In genomic region chr21:44314561-44314960, GRCh38 we compare ENCODE assay signal across 22 cellular contexts. TPM values are rescaled to one million over a fixed set of nuclear protein-coding genes. Genes with fewer than 3 reads are reported as not detected.
A peak's percentile ranks its signal among the peaks of the same experiment; 100 is the strongest.
DNase-seq lines count a peak whose midpoint lies in the region; ATAC-seq and TF ChIP-seq lines count a peak whose summit lies in the region.
"Had no signal": no experiment of that assay in that cellular context is flagged by ENCODE, and none has a peak within 500 bp of the region (broad histone marks: within the 10 kb centered on the region; RNA-seq: fewer than 3 reads in every experiment).

No MANE protein-coding gene starts in this region.

- POLR2A ChIA-PET in RWPE1 (lab: Yijun Ruan, JAX; ENCODE audit: low non-redundant PET) = no interaction called here

- no CpG with 5 or more reads among the region's 11 CpGs for WGBS in neuronal stem cell (ENCODE audit: extremely low coverage in 2 of 2, insufficient read length in 2 of 2, insufficient replicate concordance in 1 of 2), 2 donors

- CTCF ChIA-PET in RWPE1 (lab: Yijun Ruan, JAX) = no interaction called here

- no peaks in the 10 kb centered on the region for H3K27me3 ChIP-seq in neuronal stem cell (ENCODE audit: control insufficient read depth in 3 of 3, insufficient read depth in 3 of 3, low read depth in 1 of 3, low read length in 3 of 3)
- H3K27me3 ChIP-seq: BE2C, BLaER1 had no signal

- ATAC-seq in HG03571 (IDR thresholded peaks at IDR 0.05; ENCODE audit: unreplicated experiment) = no peak
- ATAC-seq: GM12878 had no signal

- H2AFZ ChIP-seq in neuronal stem cell (ENCODE audit: low read length) = no peak overlapping the region

- TF ChIP-seq CTCF in RWPE1 (conservative IDR thresholded peaks at IDR 0.05; ENCODE audit: low read depth) = no peak

- no peak overlapping the region for H2BK12ac ChIP-seq in neuronal stem cell (ENCODE audit: low read length)

- no peaks in the 10 kb centered on the region for H3K4me1 ChIP-seq in neuronal stem cell (ENCODE audit: control insufficient read depth in 2 of 2, insufficient read depth in 1 of 2, low read depth in 1 of 2, low read length in 2 of 2)
- H3K4me1 ChIP-seq: BE2C had no signal

- no peak overlapping the region for H2BK15ac ChIP-seq in neuronal stem cell (ENCODE audit: low read length)

- H3K23ac ChIP-seq in neuronal stem cell (ENCODE audit: low read depth, low read length, poor library complexity) = no peak overlapping the region

- H3K9me3 ChIP-seq in neuronal stem cell (replicated peaks in 1 of 2; ENCODE audit: control insufficient read depth in 2 of 2, insufficient read depth in 1 of 2, low read depth in 1 of 2, low read length in 2 of 2) = peaks cover 0 to 5% of the 10 kb centered on the region in 2 donors
- H3K9me3 ChIP-seq: BE2C, BLaER1 had no signal

- H4K91ac ChIP-seq in neuronal stem cell (ENCODE audit: low read depth, low read length, poor library complexity) = no peak overlapping the region

- no peak overlapping the region for H3K14ac ChIP-seq in neuronal stem cell (ENCODE audit: low read length)

- no peak overlapping the region for H3K4me3 ChIP-seq in neuronal stem cell (ENCODE audit: low read length in 2 of 2)
- H3K4me3 ChIP-seq: BLaER1, GM12878 had no signal

- H3K9ac ChIP-seq in neuronal stem cell (ENCODE audit: low read depth, low read length, poor library complexity) = no peak overlapping the region
- H3K9ac ChIP-seq: BLaER1 had no signal

- no peak overlapping the region for H4K8ac ChIP-seq in neuronal stem cell (ENCODE audit: low read depth, low read length)

- H3K27ac ChIP-seq in RWPE1 (peak overlapping the region; percentile 59; the same call in 1 of the 2 replicates), neuronal stem cell (replicated peaks; ENCODE audit: low read length) (no peak overlapping the region)
- H3K27ac ChIP-seq: BLaER1 had no signal

- H2BK5ac ChIP-seq in neuronal stem cell (ENCODE audit: low read length) = peak overlapping the region; percentile 94

- H2AK5ac ChIP-seq in neuronal stem cell (ENCODE audit: low read depth, low read length) = peak overlapping the region; percentile 28

- H3K36me3 ChIP-seq in neuronal stem cell (replicated peaks in 1 of 2; ENCODE audit: control insufficient read depth in 2 of 2, insufficient read depth in 2 of 2, low read length in 2 of 2) = peaks cover 27 to 85% of the 10 kb centered on the region in 2 donors
- H3K36me3 ChIP-seq: BE2C had no signal

- H3K4me2 ChIP-seq in neuronal stem cell (ENCODE audit: insufficient read depth, low read length, poor library complexity, severe bottlenecking) = no peak overlapping the region
- H3K4me2 ChIP-seq: BLaER1 had no signal

- H3K4ac ChIP-seq in neuronal stem cell (ENCODE audit: low read length) = no peak overlapping the region

- H3K18ac ChIP-seq in neuronal stem cell (ENCODE audit: low read length) = no peak overlapping the region

- H2BK120ac ChIP-seq in neuronal stem cell (ENCODE audit: low read depth, low read length) = no peak overlapping the region

- DNase-seq in RWPE1 (ENCODE audit: low spot score) = no peak
- no peak for DNase-seq in neuronal stem cell (ENCODE audit: low spot score)
- DNase-seq in NCI-H226 = no peak
- DNase-seq in HPDE6-E6E7 (ENCODE audit: extremely low spot score) = no peak
- DNase-seq: 8988T; ACHN; BE2C; C1 segment of cervical spinal cord; CD4-positive, alpha-beta memory T cell; CD4-positive, CD25-positive, alpha-beta regulatory T cell; CD8-positive, alpha-beta memory T cell; COR-L47; DMS 273 treated with DMSO at 0.1 percent for 48 hours; DMS153; DMS53; DMS79; GDM1 had no signal

- peaks cover 7% of the 10 kb centered on the region for H3K79me1 ChIP-seq in neuronal stem cell (ENCODE audit: low read depth, low read length)

RNA-seq across cellular contexts. Expression of gene PFKL, which starts 14.7 kb away (rescaled TPM):
- 37.4 TPM for polyA plus RNA-seq in neuronal stem cell (2013, experiment 1 of 2)
- 35.9 TPM for polyA plus RNA-seq in neuronal stem cell (2013, experiment 2 of 2)

RNA-seq across cellular contexts. Expression of gene CFAP410, which starts 24.6 kb away (rescaled TPM):
- polyA plus RNA-seq in neuronal stem cell (2013, experiment 1 of 2) = 13.0 TPM
- 12.0 TPM for polyA plus RNA-seq in neuronal stem cell (2013, experiment 2 of 2)

RNA-seq across cellular contexts. Expression of gene AIRE, which starts 28.9 kb away (rescaled TPM):
- polyA plus RNA-seq in neuronal stem cell (2013, experiment 1 of 2) = not detected
- not detected for polyA plus RNA-seq in neuronal stem cell (2013, experiment 2 of 2)
- polyA plus RNA-seq: AG04450, CD14-positive monocyte had no signal

RNA-seq across cellular contexts. Expression of gene TRPM2, which starts 38.9 kb away (rescaled TPM):
- 0.03 TPM for polyA plus RNA-seq in neuronal stem cell (2013, experiment 1 of 2)
- 0.03 TPM for polyA plus RNA-seq in neuronal stem cell (2013, experiment 2 of 2)
- polyA plus RNA-seq: AG04450 had no signal

RNA-seq across cellular contexts. Expression of gene DNMT3L, which starts 52.9 kb away (rescaled TPM):
- polyA plus RNA-seq in neuronal stem cell (2013, experiment 1 of 2) = 0.04 TPM
- polyA plus RNA-seq in neuronal stem cell (2013, experiment 2 of 2) = not detected
- polyA plus RNA-seq: AG04450; CD14-positive monocyte; CD4-positive, alpha-beta memory T cell; CD4-positive, CD25-positive, alpha-beta regulatory T cell; CD8-positive, alpha-beta memory T cell; GM12878 had no signal
